Comparison of ENCODE assay signal across 1 cellular context in the genomic region with DNA sequence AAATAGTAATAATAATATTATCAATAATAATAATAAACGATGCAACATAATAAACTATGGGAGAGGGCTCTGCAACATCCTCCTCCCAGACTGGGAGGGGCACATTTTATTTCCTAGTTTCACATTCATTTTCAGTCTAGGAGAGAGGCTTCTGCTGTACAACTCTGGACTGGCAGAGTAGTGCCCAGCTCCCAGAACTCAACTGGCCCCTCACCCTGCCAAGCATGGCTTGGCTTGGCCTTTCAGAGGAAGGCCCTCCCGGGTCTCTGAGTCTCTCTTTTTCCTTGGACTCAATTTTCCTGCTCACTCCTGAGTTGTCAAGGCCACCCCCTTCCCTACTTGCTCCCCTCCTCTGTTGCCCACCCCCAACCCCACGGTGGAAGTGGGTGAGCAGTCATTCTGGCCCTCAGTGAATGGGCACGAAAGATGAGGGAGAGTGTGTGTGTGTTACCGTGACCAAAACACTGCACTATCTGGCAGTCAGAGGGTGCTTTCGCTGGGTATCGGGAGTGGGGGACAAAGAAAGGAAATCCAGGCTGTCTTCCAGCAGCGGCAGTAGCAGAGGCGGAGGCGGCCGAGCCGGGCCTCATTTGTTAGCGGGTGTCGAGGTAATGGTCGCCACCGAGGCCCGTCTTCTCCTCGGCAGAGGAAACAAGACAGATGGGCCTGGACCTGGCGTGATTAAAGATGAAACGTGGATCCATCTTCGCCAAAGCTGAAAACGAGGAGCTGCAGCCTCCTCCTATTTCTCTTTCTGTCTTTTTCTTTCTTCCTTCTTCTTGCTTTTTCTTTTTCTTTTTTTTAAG.
TF ChIP-seq lines count a peak whose summit lies in the region.

No MANE protein-coding gene starts in this region.

TF ChIP-seq in GM23338, 12 proteins besides CTCF, POLR2A, EP300 and RAD21 (continued from another document):
- TF ChIP-seq STAT1 (IDR thresholded peaks at IDR 0.05; ENCODE audit: unreplicated experiment) (no peak), EZH2phosphoT487 (IDR thresholded peaks at IDR 0.05; ENCODE audit: unreplicated experiment) (peak; percentile 47), EZH2 (IDR thresholded peaks at IDR 0.05; ENCODE audit: low read depth, unreplicated experiment) (peak; percentile 88)
